20 cellular contexts compared by ENCODE assay signal in genomic region chr16:11125936-11126335, GRCh38.
"Had no signal": no experiment of that assay in that cellular context is flagged by ENCODE, and none has a peak within 500 bp of the region (broad histone marks: within the 10 kb centered on the region; RNA-seq: fewer than 3 reads in every experiment).

No MANE protein-coding gene starts in this region.

- H3K27ac Mint-ChIP-seq: activated B cell treated with CpG ODN at 0.5 μM for 24 hours, neural progenitor cell, type B pancreatic cell had no signal

- H3K27me3 Mint-ChIP-seq: activated B cell treated with CpG ODN at 0.5 μM for 24 hours; naive thymus-derived CD4-positive, alpha-beta T cell; stimulated activated naive CD8-positive, alpha-beta T cell treated with anti-CD3 and anti-CD28 coated beads, Interleukin-15, amount 100 ng/mL, for 72 hours; type B pancreatic cell had no signal

- H3K4me3 Mint-ChIP-seq: activated B cell treated with CpG ODN at 0.5 μM for 24 hours; immature natural killer cell; naive thymus-derived CD4-positive, alpha-beta T cell; neural progenitor cell; stimulated activated naive CD8-positive, alpha-beta T cell treated with anti-CD3 and anti-CD28 coated beads, Interleukin-15, amount 100 ng/mL, for 72 hours had no signal

- H3K9me3 Mint-ChIP-seq: activated B cell treated with CpG ODN at 0.5 μM for 24 hours; immature natural killer cell; naive thymus-derived CD4-positive, alpha-beta T cell; neural progenitor cell; stimulated activated naive CD8-positive, alpha-beta T cell treated with anti-CD3 and anti-CD28 coated beads, Interleukin-15, amount 100 ng/mL, for 72 hours; type B pancreatic cell had no signal

- ATAC-seq: gastroesophageal sphincter; left colon; naive thymus-derived CD4-positive, alpha-beta T cell; right cardiac atrium; SK-N-SH treated with all-trans-retinoic acid at 6 μM for 48 hours; stimulated activated naive CD8-positive, alpha-beta T cell treated with anti-CD3 and anti-CD28 coated beads, Interleukin-15, amount 100 ng/mL, for 72 hours had no signal

- DNase-seq: activated B cell treated with CpG ODN at 0.5 μM for 24 hours; activated CD4-positive, alpha-beta T cell treated with anti-CD3 and anti-CD28 coated beads, Interleukin-2, amount 50 U/mL, for 1 hour; activated naive CD4-positive, alpha-beta T cell; amniotic stem cell; brain microvascular endothelial cell; hippocampal formation; immature natural killer cell; kidney; left colon; midbrain; naive thymus-derived CD4-positive, alpha-beta T cell; right cardiac atrium; spleen; stimulated activated CD4-positive, alpha-beta T cell treated with anti-CD3 and anti-CD28 coated beads, Interleukin-2, amount 100 ng/mL, for 48 hours; stimulated activated naive CD8-positive, alpha-beta T cell treated with anti-CD3 and anti-CD28 coated beads, Interleukin-15, amount 100 ng/mL, for 72 hours; substantia nigra had no signal

- H3K4me1 Mint-ChIP-seq: activated B cell treated with CpG ODN at 0.5 μM for 24 hours had no signal
